In genomic region chr16:366476-366875, GRCh38 we compare ENCODE assay signal across 15 cellular contexts. TPM values are rescaled to one million over a fixed set of nuclear protein-coding genes. Genes with fewer than 3 reads are reported as not detected.
DNase-seq lines count a peak whose midpoint lies in the region; ATAC-seq, FAIRE-seq and TF ChIP-seq lines count a peak whose summit lies in the region.
"Had no signal": no experiment of that assay in that cellular context is flagged by ENCODE, and none has a peak within 500 bp of the region (broad histone marks: within the 10 kb centered on the region; RNA-seq: fewer than 3 reads in every experiment).

No MANE protein-coding gene starts in this region.

- peak overlapping the region; percentile 17 for H3K9ac ChIP-seq in NT2/D1 (ENCODE audit: insufficient read length, low read depth)

- peaks cover 5% of the 10 kb centered on the region for H3K27me3 Mint-ChIP-seq in activated CD8-positive, alpha-beta memory T cell treated with anti-CD3 and anti-CD28 coated beads, Interleukin-2, amount 10 ng/mL, durations not matched to agents 7 days and 5 days
- H3K27me3 Mint-ChIP-seq: CD4-positive, alpha-beta memory T cell had no signal

- DNase-seq in activated CD8-positive, alpha-beta memory T cell treated with anti-CD3 and anti-CD28 coated beads, Interleukin-2, amount 10 ng/mL, durations not matched to agents 7 days and 5 days = peak; percentile 38
- DNase-seq in activated CD8-positive, alpha-beta memory T cell treated with anti-CD3 and anti-CD28 coated beads, Interleukin-2, amount 50 U/mL, for 4 hours = no peak
- DNase-seq in NT2/D1 (ENCODE audit: low read depth, low spot score) (no peak), bronchial epithelial cell (ENCODE audit: low read depth) (no peak), NCI-H1694 (lab: John Stamatoyannopoulos, UW) (no peak)
- no peak for DNase-seq in activated effector memory CD4-positive, alpha-beta T cell treated with anti-CD3 and anti-CD28 coated beads, Interleukin-2, amount 50 U/mL, for 16 hours
- DNase-seq: 8988T; ACHN; CD4-positive, alpha-beta memory T cell; DMS79; GOT3; H9 had no signal

- H3K9me3 ChIP-seq in NT2/D1 (ENCODE audit: insufficient read depth, low read length) = no peaks in the 10 kb centered on the region

- no peak overlapping the region for H3K27ac Mint-ChIP-seq in activated CD8-positive, alpha-beta memory T cell treated with anti-CD3 and anti-CD28 coated beads, Interleukin-2, amount 10 ng/mL, durations not matched to agents 7 days and 5 days

- H3K9me3 Mint-ChIP-seq in activated CD8-positive, alpha-beta memory T cell treated with anti-CD3 and anti-CD28 coated beads, Interleukin-2, amount 10 ng/mL, durations not matched to agents 7 days and 5 days (ENCODE audit: low read depth) = no peaks in the 10 kb centered on the region
- H3K9me3 Mint-ChIP-seq: CD4-positive, alpha-beta memory T cell; H9 had no signal

- ATAC-seq in activated CD8-positive, alpha-beta memory T cell treated with anti-CD3 and anti-CD28 coated beads, Interleukin-2, amount 10 ng/mL, durations not matched to agents 7 days and 5 days = no peak
- ATAC-seq in HG03469 (IDR thresholded peaks at IDR 0.05; ENCODE audit: unreplicated experiment) = no peak

- peaks cover 9% of the 10 kb centered on the region for H3K36me3 Mint-ChIP-seq in activated CD8-positive, alpha-beta memory T cell treated with anti-CD3 and anti-CD28 coated beads, Interleukin-2, amount 10 ng/mL, durations not matched to agents 7 days and 5 days

- no peak overlapping the region for H3K4me3 Mint-ChIP-seq in activated CD8-positive, alpha-beta memory T cell treated with anti-CD3 and anti-CD28 coated beads, Interleukin-2, amount 10 ng/mL, durations not matched to agents 7 days and 5 days

- H3K4me3 ChIP-seq in NT2/D1 (ENCODE audit: insufficient read length, low read depth) (no peak overlapping the region), bronchial epithelial cell (ENCODE audit: low read depth, low read length) (no peak overlapping the region)

- CTCF ChIA-PET in activated CD8-positive, alpha-beta memory T cell treated with anti-CD3 and anti-CD28 coated beads, Interleukin-2, amount 10 ng/mL, durations not matched to agents 7 days and 5 days (lab: Charles Lee) = no interaction called here

- H3K4me1 Mint-ChIP-seq in activated CD8-positive, alpha-beta memory T cell treated with anti-CD3 and anti-CD28 coated beads, Interleukin-2, amount 10 ng/mL, durations not matched to agents 7 days and 5 days = peaks cover 18% of the 10 kb centered on the region

- H3K27me3 ChIP-seq in NT2/D1 (ENCODE audit: insufficient read depth, insufficient read length) (no peaks in the 10 kb centered on the region), bronchial epithelial cell (ENCODE audit: control insufficient read depth, insufficient read depth, low read length) (no peaks in the 10 kb centered on the region)

- peak; percentile 7 for FAIRE-seq in bronchial epithelial cell (lab: Jason Lieb, UNC)
- FAIRE-seq: GM12891, HTR-8/SVneo had no signal

- TF ChIP-seq CTCF in bronchial epithelial cell (IDR thresholded peaks at IDR 0.05; ENCODE audit: insufficient read depth, low read length, severe bottlenecking) = no peak

- H3K4me1 ChIP-seq in NT2/D1 (ENCODE audit: insufficient read depth, insufficient read length) = peaks cover 24% of the 10 kb centered on the region

- H3K36me3 ChIP-seq in NT2/D1 (ENCODE audit: insufficient read depth, insufficient read length, low read length) (peaks cover 47% of the 10 kb centered on the region), bronchial epithelial cell (ENCODE audit: control insufficient read depth, insufficient read depth, low read length) (peaks cover 2% of the 10 kb centered on the region)

RNA-seq across cellular contexts. Expression of gene MRPL28, which starts 3.9 kb away (rescaled TPM):
- total RNA-seq in activated CD8-positive, alpha-beta memory T cell treated with anti-CD3 and anti-CD28 coated beads, Interleukin-2, amount 10 ng/mL, durations not matched to agents 7 days and 5 days = 10 to 100 TPM; 89.0 to 90.7 TPM
- 104 and 113 TPM in 2 replicates for total RNA-seq in bronchial epithelial cell

RNA-seq across cellular contexts. Expression of gene AXIN1, which starts 14.0 kb away (rescaled TPM):
- 10 to 100 TPM; 22.3 to 25.7 TPM for total RNA-seq in activated CD8-positive, alpha-beta memory T cell treated with anti-CD3 and anti-CD28 coated beads, Interleukin-2, amount 10 ng/mL, durations not matched to agents 7 days and 5 days
- 49.0 and 49.5 TPM in 2 replicates for total RNA-seq in bronchial epithelial cell

RNA-seq across cellular contexts. Expression of gene PGAP6, which starts 15.3 kb away (rescaled TPM):
- 10 to 100 TPM; 46.6 to 50.4 TPM for total RNA-seq in activated CD8-positive, alpha-beta memory T cell treated with anti-CD3 and anti-CD28 coated beads, Interleukin-2, amount 10 ng/mL, durations not matched to agents 7 days and 5 days
- total RNA-seq in bronchial epithelial cell = 44.2 and 46.3 TPM in 2 replicates

RNA-seq across cellular contexts. Expression of gene NME4, which starts 30.5 kb away (rescaled TPM):
- total RNA-seq in activated CD8-positive, alpha-beta memory T cell treated with anti-CD3 and anti-CD28 coated beads, Interleukin-2, amount 10 ng/mL, durations not matched to agents 7 days and 5 days = 1 to 10 TPM; 6.7 to 7.0 TPM
- total RNA-seq in bronchial epithelial cell = 35.3 and 64.0 TPM in 2 replicates

RNA-seq across cellular contexts. Expression of gene DECR2, which starts 35.2 kb away (rescaled TPM):
- total RNA-seq in activated CD8-positive, alpha-beta memory T cell treated with anti-CD3 and anti-CD28 coated beads, Interleukin-2, amount 10 ng/mL, durations not matched to agents 7 days and 5 days = 1 to 10 TPM; 5.9 to 6.3 TPM
- 3.7 and 7.6 TPM in 2 replicates for total RNA-seq in bronchial epithelial cell
